Comparison of ENCODE assay signal across 8 cellular contexts in the genomic region with DNA sequence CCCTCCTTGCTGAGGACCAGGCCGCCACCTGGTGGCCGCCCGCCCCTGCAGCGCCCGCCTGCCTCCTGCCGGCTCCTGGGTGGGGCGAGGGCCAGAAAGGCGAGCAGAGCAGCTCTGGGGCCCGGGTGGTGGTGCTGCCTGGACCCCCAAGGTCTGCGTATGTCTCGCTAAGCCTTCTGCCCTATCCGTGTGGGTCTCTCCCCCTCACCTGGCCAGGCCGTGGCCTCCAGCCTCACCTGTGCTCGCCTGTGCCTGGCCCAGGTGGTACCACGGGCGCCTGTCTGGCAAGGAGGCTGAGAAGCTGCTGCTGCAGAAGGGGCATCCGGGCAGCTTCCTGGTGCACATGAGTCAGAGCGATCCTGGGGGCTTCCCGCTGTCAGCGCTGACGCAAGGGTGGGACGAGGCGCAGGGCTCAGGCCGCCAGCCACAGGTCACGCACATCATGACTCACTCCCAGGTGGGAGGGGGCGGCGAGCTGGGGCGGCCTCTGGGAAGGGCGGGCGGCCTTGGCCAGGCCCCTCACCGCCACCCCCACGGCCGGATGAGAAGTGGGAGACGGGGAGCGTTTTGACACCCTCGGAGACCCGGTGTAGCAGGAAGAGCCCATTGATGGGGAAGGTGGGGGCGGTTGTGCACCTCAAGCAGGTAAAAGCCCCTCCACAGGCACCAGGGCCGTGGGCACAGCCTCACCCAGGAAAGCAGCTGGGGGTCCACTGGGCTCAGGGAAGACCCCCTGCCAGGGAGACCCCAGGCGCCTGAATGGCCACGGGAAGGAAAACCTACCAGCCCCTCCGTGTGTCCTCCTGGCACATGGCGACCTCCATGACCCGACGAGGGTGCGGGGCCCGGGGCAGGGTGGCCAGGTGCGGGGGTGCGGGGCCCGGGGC. TPM values are rescaled to one million over a fixed set of nuclear protein-coding genes. Genes with fewer than 3 reads are reported as not detected.
DNase-seq lines count a peak whose midpoint lies in the region; ATAC-seq and TF ChIP-seq lines count a peak whose summit lies in the region.

No MANE protein-coding gene starts in this region.

- ATAC-seq in GM18511 (IDR thresholded peaks at IDR 0.05; ENCODE audit: unreplicated experiment): peak; percentile 61
- ATAC-seq in HG03060 (IDR thresholded peaks at IDR 0.05; ENCODE audit: low read depth, unreplicated experiment): peak; percentile 37
- ATAC-seq in esophagus mucosa: peak; percentile 22

- CTCF ChIA-PET in AG04449 (lab: Yijun Ruan, JAX): interaction anchor here (0.7 to 9.2 kb wide), 24 partner anchors 8 to 210 kb away, joined by 3 to 152 read pairs (median 4); a partner anchor contains a TSS

- H3K27me3 ChIP-seq in NT2/D1 (ENCODE audit: insufficient read depth, insufficient read length) (peaks cover 22% of the 10 kb centered on the region), transverse colon (peaks cover 67% of the 10 kb centered on the region)

- H3K4me3 ChIP-seq in AG04449 (ENCODE audit: low read depth, low read length) (peak overlapping the region; percentile 27; the same call in 1 of the 2 replicates), NT2/D1 (ENCODE audit: insufficient read length, low read depth) (peak overlapping the region; percentile 19), transverse colon (no peak overlapping the region)

- POLR2A ChIA-PET in AG04449 (lab: Yijun Ruan, JAX): no interaction called here

- H3K9me3 ChIP-seq in NT2/D1 (ENCODE audit: insufficient read depth, low read length): no peaks in the 10 kb centered on the region
- H3K9me3 ChIP-seq in transverse colon: no peaks in the 10 kb centered on the region

- peak; percentile 93 for TF ChIP-seq CTCF in AG04449 (IDR thresholded peaks at IDR 0.05; ENCODE audit: insufficient read depth, low read length, missing control alignments)
- TF ChIP-seq CTCF in transverse colon (IDR thresholded peaks at IDR 0.05): peak; percentile 86 to 97 (median 92)

- H3K9ac ChIP-seq in NT2/D1 (ENCODE audit: insufficient read length, low read depth): peak overlapping the region; percentile 81

- H3K27ac ChIP-seq in transverse colon: no peak overlapping the region

- TF ChIP-seq EP300 in transverse colon (IDR thresholded peaks at IDR 0.05; ENCODE audit: low read depth): no peak

- no peak for TF ChIP-seq POLR2A in transverse colon (IDR thresholded peaks at IDR 0.05)

- WGBS in transverse colon (ENCODE audit: low coverage in 1 of 2), 2 donors: 14 to 20% methylated on average over 1 to 16 of the region's 50 CpGs

- in situ Hi-C loops in transverse colon (cut with MboI; ENCODE audit: low pct_ligation_motif_present in 1 of 4, low pct_unique_long_range_greater_than_20kb in 1 of 4, low sequenced_read_pairs in 3 of 4): no loop called here

- H3K4me1 ChIP-seq in NT2/D1 (ENCODE audit: insufficient read depth, insufficient read length): peaks cover 21% of the 10 kb centered on the region
- H3K4me1 ChIP-seq in transverse colon: peaks cover 16 to 42% (median 35%) of the 10 kb centered on the region in 4 donors

- H3K36me3 ChIP-seq in NT2/D1 (ENCODE audit: insufficient read depth, insufficient read length, low read length): no peaks in the 10 kb centered on the region
- H3K36me3 ChIP-seq in transverse colon: no peaks in the 10 kb centered on the region

- intact Hi-C loops in transverse colon (cut with DNase I; ENCODE audit: low total_unique reads): loop anchor here (1.0 to 2.0 kb wide), 2 partner anchors 76 to 81 kb away; a partner anchor contains a TSS

- DNase-seq in AG04449 (ENCODE audit: low read depth, low spot score): peak; percentile 29
- no peak for DNase-seq in NT2/D1 (ENCODE audit: low read depth, low spot score)
- peak; percentile 66 for DNase-seq in activated T-cell treated with anti-CD3 and anti-CD28 coated beads for 1 hour (ENCODE audit: low read depth)
- DNase-seq in non-pigmented ciliary epithelial cell (ENCODE audit: low read depth): peak; percentile 28
- peak; percentile 76 for DNase-seq in transverse colon

RNA-seq across cellular contexts. Expression of a gene that starts 9.9 kb away (rescaled TPM):
- total RNA-seq in esophagus mucosa (22.3 TPM), transverse colon (1 to 10 TPM; 3.0 to 7.5 (median 5.0) TPM)

RNA-seq across cellular contexts. Expression of a gene that starts 44.3 kb away (rescaled TPM):
- total RNA-seq in esophagus mucosa (41.0 TPM), transverse colon (100 to 1,000 TPM in 1 of 4 donors, 10 to 100 TPM in 3; 25.4 to 132 (median 44.8) TPM)

RNA-seq across cellular contexts. Expression of a gene that starts 50.9 kb away (rescaled TPM):
- total RNA-seq in esophagus mucosa (12.1 TPM), transverse colon (10 to 100 TPM in 3 of 4 donors, not detected in 1; 36.0 to 70.6 (median 40.8) TPM)

RNA-seq across cellular contexts. Expression of a gene that starts 51.7 kb away (rescaled TPM):
- 9.4 TPM for total RNA-seq in esophagus mucosa
- total RNA-seq in transverse colon: 100 to 1,000 TPM in 1 of 4 donors, 10 to 100 TPM in 3; 23.6 to 108 (median 47.3) TPM

Comparison
In these comparisons a context has a peak if more than half of its experiments do, and no peak if none do; other contexts are left out.
1. H3K4me3 ChIP-seq: peak in AG04449 (single experiment) and NT2/D1 (single experiment); none in transverse colon (0 of 4).
2. Peak in every context shown above with its lines, with median percentiles within 50 percentile points of each other: ATAC-seq.